In the genomic region with DNA sequence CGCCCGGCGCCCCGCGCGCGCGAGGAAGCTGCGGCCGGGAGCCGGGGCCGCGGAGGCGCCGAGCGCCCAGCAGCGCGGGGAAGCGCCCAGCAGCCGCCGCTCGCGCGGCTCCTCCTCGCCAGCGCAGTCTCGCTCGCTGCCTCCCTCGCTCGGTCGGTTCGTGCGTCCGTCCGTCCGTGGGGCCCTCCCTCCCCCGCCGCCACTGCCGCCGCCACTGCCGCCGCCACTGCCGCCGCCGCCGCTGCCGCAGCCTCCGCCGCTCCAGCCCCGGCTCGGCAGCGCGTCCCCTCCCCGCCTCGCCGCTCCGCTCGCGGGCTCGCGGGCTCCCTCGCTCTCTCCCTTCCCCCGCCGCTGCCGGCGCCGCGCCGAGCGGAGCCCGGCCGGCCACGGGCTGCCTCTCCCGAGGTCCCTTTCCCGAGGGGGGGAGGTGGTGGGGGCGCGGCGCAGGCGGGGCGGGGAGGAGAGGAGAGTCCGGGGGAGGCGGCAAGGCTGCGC, we compare ENCODE assay signal across 8 cellular contexts. TPM values are rescaled to one million over a fixed set of nuclear protein-coding genes. Genes with fewer than 3 reads are reported as not detected.
DNase-seq lines count a peak whose midpoint lies in the region; ATAC-seq and FAIRE-seq lines count a peak whose summit lies in the region.

Gene KCND3, minus strand, starts transcription at position 138 of the 495 bp plus-strand sequence.

- DNase-seq in activated CD4-positive, alpha-beta T cell treated with anti-CD3 and anti-CD28 coated beads for 48 hours = peak; percentile 17
- no peak for DNase-seq in activated CD4-positive, alpha-beta T cell treated with anti-CD3 and anti-CD28 coated beads for 1 hour
- DNase-seq in T-cell = no peak
- DNase-seq in fibroblast of gingiva (ENCODE audit: low read depth) = peak; percentile 32
- peak; percentile 15 for DNase-seq in myocyte (ENCODE audit: low read depth)
- peak; percentile 57 for DNase-seq in urothelium cell line (ENCODE audit: low spot score)
- no peak for DNase-seq in NOMO-1 treated with DMSO at 0.1 percent for 48 hours (lab: John Stamatoyannopoulos, UW; ENCODE audit: unreplicated experiment)

- peak within 1 kb of the TSS; percentile 53 to 64 (median 54) for H3K4me3 Mint-ChIP-seq in T-cell

- H3K36me3 Mint-ChIP-seq in T-cell = no peaks in the 10 kb centered on the region

- no peaks in the 10 kb centered on the region for H3K9me3 Mint-ChIP-seq in T-cell

- H3K27ac Mint-ChIP-seq in T-cell = no peak within 1 kb of the TSS

- FAIRE-seq in urothelium cell line (lab: Jason Lieb, UNC) = no peak

- ATAC-seq in T-cell (replicated peaks in 1 of 4) (peak in 2 of 4 experiments; percentile 26 to 28), HG02763 (IDR thresholded peaks at IDR 0.05; ENCODE audit: unreplicated experiment) (no peak)

- peaks cover 52 to 84% of the 10 kb centered on the region in 2 donors for H3K27me3 Mint-ChIP-seq in T-cell

- peaks cover 7 to 22% (median 20%) of the 10 kb centered on the region in 3 donors for H3K4me1 Mint-ChIP-seq in T-cell

- POLR2A ChIA-PET in T-cell (lab: Charles Lee) = no interaction called here

- CTCF ChIA-PET in T-cell (lab: Charles Lee) = no interaction called here

RNA-seq across cellular contexts. Expression of gene KCND3, which starts in this region (rescaled TPM):
- total RNA-seq in T-cell (not detected), myocyte (under 0.01 and 0.03 TPM in 2 replicates)
- polyA plus RNA-seq in myocyte (2012) = 0.09 TPM

Comparison
In these comparisons a context has a peak if more than half of its experiments do, and no peak if none do; other contexts are left out.
1. DNase-seq: peak in activated CD4-positive, alpha-beta T cell treated with anti-CD3 and anti-CD28 coated beads for 48 hours (single experiment), fibroblast of gingiva (single experiment) and urothelium cell line (single experiment); none in activated CD4-positive, alpha-beta T cell treated with anti-CD3 and anti-CD28 coated beads for 1 hour (single experiment), T-cell (0 of 34) and NOMO-1 treated with DMSO at 0.1 percent for 48 hours (single experiment).
2. Peak in DNase-seq in myocyte; RNA of the gene not detected or under 1 TPM.